In genomic region chr10:91389636-91390512, GRCh38 we compare ENCODE assay signal across 1 cellular context.
TF ChIP-seq lines count a peak whose summit lies in the region.

No MANE protein-coding gene starts in this region.

TF ChIP-seq in IMR-90, 13 proteins besides CTCF, POLR2A, EP300 and RAD21:
- TF ChIP-seq FOS (IDR thresholded peaks at IDR 0.05; ENCODE audit: low read depth, low read length) = no peak
- TF ChIP-seq SMC3 (IDR thresholded peaks at IDR 0.05; ENCODE audit: low read depth, low read length) = peak; percentile 67
